In genomic region chr1:84280908-84281307, GRCh38 we compare ENCODE assay signal across 3 cellular contexts.
A peak's percentile ranks its signal among the peaks of the same experiment; 100 is the strongest.
TF ChIP-seq lines count a peak whose summit lies in the region.

No MANE protein-coding gene starts in this region.

TF ChIP-seq in A549, 52 proteins besides CTCF, POLR2A, EP300 and RAD21:
- TF ChIP-seq EHF (CRISPR knock-in tag; IDR thresholded peaks at IDR 0.05) (no peak), TP53 (CRISPR knock-in tag; IDR thresholded peaks at IDR 0.05) (no peak), EHMT2 (IDR thresholded peaks at IDR 0.05; ENCODE audit: low read depth) (no peak), MAFK (IDR thresholded peaks at IDR 0.05; ENCODE audit: partially characterized antibody) (peak; percentile 85), JUNB (IDR thresholded peaks at IDR 0.05) (no peak), REST (IDR thresholded peaks at IDR 0.05) (no peak), TFCP2L1 (CRISPR knock-in tag; IDR thresholded peaks at IDR 0.05) (no peak)
TF ChIP-seq in A549: peak in this region for 1.

TF ChIP-seq in IMR-90, 13 proteins besides CTCF, POLR2A, EP300 and RAD21:
- TF ChIP-seq MAZ (IDR thresholded peaks at IDR 0.05; ENCODE audit: borderline replicate concordance, low read depth, low read length) (no peak), CEBPB (IDR thresholded peaks at IDR 0.05; ENCODE audit: low read depth, low read length) (no peak), RFX5 (IDR thresholded peaks at IDR 0.05; ENCODE audit: low read depth, low read length) (no peak), MAFK (IDR thresholded peaks at IDR 0.05; ENCODE audit: low read depth, low read length) (peak; percentile 97), FOS (IDR thresholded peaks at IDR 0.05; ENCODE audit: low read depth, low read length) (no peak), SMC3 (IDR thresholded peaks at IDR 0.05; ENCODE audit: low read depth, low read length) (no peak)
TF ChIP-seq in IMR-90: peak in this region for 1.

TF ChIP-seq in H1, 55 proteins besides CTCF, POLR2A, EP300 and RAD21:
- TF ChIP-seq MAFK (IDR thresholded peaks at IDR 0.05; ENCODE audit: low read depth, low read length) (peak; percentile 78; the same call in 1 of the 2 replicates), USF2 (IDR thresholded peaks at IDR 0.05; ENCODE audit: low read length) (no peak), CBX5 (IDR thresholded peaks at IDR 0.05; ENCODE audit: low read depth, low read length) (no peak)
